ENCODE assay signal across 1 cellular context in the genomic region with DNA sequence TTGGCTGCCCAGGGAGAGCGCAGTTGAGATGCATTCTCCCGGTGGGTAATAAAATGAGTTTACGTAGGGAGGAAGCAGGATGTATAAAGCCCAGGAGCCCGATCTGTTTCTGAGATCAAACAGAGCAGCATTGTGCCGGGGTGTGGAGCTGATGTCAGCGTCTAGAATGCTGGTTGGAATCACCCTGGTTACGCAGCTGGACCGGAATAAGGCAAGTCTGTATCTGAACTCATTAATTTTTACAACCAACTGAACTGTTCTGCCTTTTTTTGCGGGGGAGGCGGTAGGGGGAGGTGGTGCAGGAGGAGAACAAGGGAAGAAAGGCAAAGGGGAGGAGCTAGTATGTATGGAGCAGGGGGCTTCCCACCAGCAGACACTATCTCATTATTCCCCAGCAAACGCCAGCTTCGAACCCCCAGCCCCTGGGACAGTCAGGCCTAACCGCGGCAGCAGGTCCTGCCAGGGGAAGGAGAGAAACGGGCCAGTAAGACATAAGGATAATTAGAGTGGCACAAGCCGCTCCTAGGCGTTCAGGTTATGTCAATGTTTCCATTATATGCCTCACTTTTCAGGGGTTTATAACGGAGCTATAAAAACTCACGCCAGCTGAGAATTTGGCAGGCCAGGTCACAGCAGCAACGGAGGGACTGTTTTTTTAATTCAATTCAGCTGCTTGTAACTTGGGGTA.
A peak's percentile ranks its signal among the peaks of the same experiment; 100 is the strongest.
TF ChIP-seq lines count a peak whose summit lies in the region.

No MANE protein-coding gene starts in this region.

TF ChIP-seq in HEK293, 187 proteins besides CTCF, POLR2A, EP300 and RAD21 (continued from another document and continues in another):
- TF ChIP-seq, protein P1, sequence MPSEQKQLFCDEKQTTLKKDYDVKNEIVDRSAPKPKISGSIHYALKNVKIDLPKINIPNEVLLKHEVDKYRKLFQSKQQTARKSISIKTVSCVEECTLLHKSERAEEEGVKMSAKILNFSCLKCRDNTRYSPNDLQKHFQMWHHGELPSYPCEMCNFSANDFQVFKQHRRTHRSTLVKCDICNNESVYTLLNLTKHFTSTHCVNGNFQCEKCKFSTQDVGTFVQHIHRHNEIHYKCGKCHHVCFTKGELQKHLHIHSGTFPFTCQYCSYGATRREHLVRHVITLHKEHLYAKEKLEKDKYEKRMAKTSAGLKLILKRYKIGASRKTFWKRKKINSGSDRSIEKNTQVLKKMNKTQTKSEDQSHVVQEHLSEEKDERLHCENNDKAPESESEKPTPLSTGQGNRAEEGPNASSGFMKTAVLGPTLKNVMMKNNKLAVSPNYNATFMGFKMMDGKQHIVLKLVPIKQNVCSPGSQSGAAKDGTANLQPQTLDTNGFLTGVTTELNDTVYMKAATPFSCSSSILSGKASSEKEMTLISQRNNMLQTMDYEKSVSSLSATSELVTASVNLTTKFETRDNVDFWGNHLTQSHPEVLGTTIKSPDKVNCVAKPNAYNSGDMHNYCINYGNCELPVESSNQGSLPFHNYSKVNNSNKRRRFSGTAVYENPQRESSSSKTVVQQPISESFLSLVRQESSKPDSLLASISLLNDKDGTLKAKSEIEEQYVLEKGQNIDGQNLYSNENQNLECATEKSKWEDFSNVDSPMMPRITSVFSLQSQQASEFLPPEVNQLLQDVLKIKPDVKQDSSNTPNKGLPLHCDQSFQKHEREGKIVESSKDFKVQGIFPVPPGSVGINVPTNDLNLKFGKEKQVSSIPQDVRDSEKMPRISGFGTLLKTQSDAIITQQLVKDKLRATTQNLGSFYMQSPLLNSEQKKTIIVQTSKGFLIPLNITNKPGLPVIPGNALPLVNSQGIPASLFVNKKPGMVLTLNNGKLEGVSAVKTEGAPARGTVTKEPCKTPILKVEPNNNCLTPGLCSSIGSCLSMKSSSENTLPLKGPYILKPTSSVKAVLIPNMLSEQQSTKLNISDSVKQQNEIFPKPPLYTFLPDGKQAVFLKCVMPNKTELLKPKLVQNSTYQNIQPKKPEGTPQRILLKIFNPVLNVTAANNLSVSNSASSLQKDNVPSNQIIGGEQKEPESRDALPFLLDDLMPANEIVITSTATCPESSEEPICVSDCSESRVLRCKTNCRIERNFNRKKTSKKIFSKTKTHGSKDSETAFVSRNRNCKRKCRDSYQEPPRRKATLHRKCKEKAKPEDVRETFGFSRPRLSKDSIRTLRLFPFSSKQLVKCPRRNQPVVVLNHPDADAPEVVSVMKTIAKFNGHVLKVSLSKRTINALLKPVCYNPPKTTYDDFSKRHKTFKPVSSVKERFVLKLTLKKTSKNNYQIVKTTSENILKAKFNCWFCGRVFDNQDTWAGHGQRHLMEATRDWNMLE (tag by site-specific recombination; conservative IDR thresholded peaks at IDR 0.05; ENCODE audit: low read depth) = no peak
- TF ChIP-seq GLIS2 (tag by site-specific recombination; IDR thresholded peaks at IDR 0.05) (peak; percentile 67; the same call in 1 of the 2 replicates), ZNF843 (tag by site-specific recombination; IDR thresholded peaks at IDR 0.05) (no peak; the same call in none of the 2 replicates), ZNF416 (tag by site-specific recombination; IDR thresholded peaks at IDR 0.05) (no peak), ZSCAN23 (tag by site-specific recombination; IDR thresholded peaks at IDR 0.05) (no peak), ZNF133 (tag by site-specific recombination; IDR thresholded peaks at IDR 0.05) (no peak), SCRT2 (tag by site-specific recombination; IDR thresholded peaks at IDR 0.05) (no peak), ZNF341 (tag by site-specific recombination; IDR thresholded peaks at IDR 0.05; ENCODE audit: low read depth) (peak; percentile 57), ZNF530 (tag by site-specific recombination; IDR thresholded peaks at IDR 0.05; ENCODE audit: low read depth) (no peak), ZNF677 (tag by site-specific recombination; IDR thresholded peaks at IDR 0.05) (no peak), ZNF2 (tag by site-specific recombination; IDR thresholded peaks at IDR 0.05) (peak; percentile 81), ZNF239 (tag by site-specific recombination; IDR thresholded peaks at IDR 0.05) (no peak), BCL11B (tag by site-specific recombination; IDR thresholded peaks at IDR 0.05; ENCODE audit: low read depth) (no peak), ZNF660 (tag by site-specific recombination; IDR thresholded peaks at IDR 0.05) (no peak), ZNF654 (tag by site-specific recombination; IDR thresholded peaks at IDR 0.05; ENCODE audit: low read depth) (no peak), KLF7 (tag by site-specific recombination; IDR thresholded peaks at IDR 0.05; ENCODE audit: borderline replicate concordance) (no peak), FEZF1 (tag by site-specific recombination; IDR thresholded peaks at IDR 0.05) (peak; percentile 92), ZBTB8A (tag by site-specific recombination; IDR thresholded peaks at IDR 0.05) (peak; percentile 50; the same call in 1 of the 2 replicates), ZNF76 (tag by site-specific recombination; IDR thresholded peaks at IDR 0.05; ENCODE audit: borderline replicate concordance, low read depth) (no peak), ZFP3 (tag by site-specific recombination; IDR thresholded peaks at IDR 0.05; ENCODE audit: low read depth) (no peak), ZNF184 (tag by site-specific recombination; IDR thresholded peaks at IDR 0.05) (no peak), SP3 (tag by site-specific recombination; IDR thresholded peaks at IDR 0.05) (no peak), ZNF596 (tag by site-specific recombination; IDR thresholded peaks at IDR 0.05) (0 out of 2 replicates have a peak, but pooled peaks have one; percentile 18), KLF8 (tag by site-specific recombination; IDR thresholded peaks at IDR 0.05) (no peak), ZBTB21 (tag by site-specific recombination; IDR thresholded peaks at IDR 0.05) (no peak), ZBTB20 (tag by site-specific recombination; IDR thresholded peaks at IDR 0.05) (peak; percentile 77), OSR2 (tag by site-specific recombination; IDR thresholded peaks at IDR 0.05) (peak; percentile 63), BCL11A (tag by site-specific recombination; IDR thresholded peaks at IDR 0.05; ENCODE audit: low read depth) (no peak), ZNF175 (tag by site-specific recombination; IDR thresholded peaks at IDR 0.05) (no peak), ZNF248 (tag by site-specific recombination; IDR thresholded peaks at IDR 0.05) (no peak), ZNF16 (tag by site-specific recombination; IDR thresholded peaks at IDR 0.05; ENCODE audit: low read depth) (no peak), ZNF501 (tag by site-specific recombination; IDR thresholded peaks at IDR 0.05) (no peak), ZNF146 (tag by site-specific recombination; IDR thresholded peaks at IDR 0.05) (no peak), HOXD13 (CRISPR knock-in tag; IDR thresholded peaks at IDR 0.05; ENCODE audit: borderline replicate concordance) (peak; percentile 82), ZNF624 (tag by site-specific recombination; IDR thresholded peaks at IDR 0.05) (no peak), ZNF404 (tag by site-specific recombination; IDR thresholded peaks at IDR 0.05) (no peak), SCRT1 (tag by site-specific recombination; IDR thresholded peaks at IDR 0.05; ENCODE audit: borderline replicate concordance) (peak; percentile 25; the same call in 1 of the 2 replicates), ZNF292 (tag by site-specific recombination; IDR thresholded peaks at IDR 0.05; ENCODE audit: borderline replicate concordance, low read depth) (no peak), ZSCAN30 (tag by site-specific recombination; IDR thresholded peaks at IDR 0.05) (peak; percentile 64; the same call in 1 of the 2 replicates), ZNF433 (tag by site-specific recombination; IDR thresholded peaks at IDR 0.05; ENCODE audit: low read depth) (no peak), PRDM1 (tag by site-specific recombination; IDR thresholded peaks at IDR 0.05) (no peak), SP7 (tag by site-specific recombination; IDR thresholded peaks at IDR 0.05) (peak; percentile 90), MEIS1 (CRISPR knock-in tag; IDR thresholded peaks at IDR 0.05; ENCODE audit: borderline replicate concordance) (no peak), ZNF626 (tag by site-specific recombination; IDR thresholded peaks at IDR 0.05) (no peak), ZNF621 (tag by site-specific recombination; IDR thresholded peaks at IDR 0.05) (no peak), ZBTB17 (tag by site-specific recombination; IDR thresholded peaks at IDR 0.05) (no peak), ZNF394 (tag by site-specific recombination; IDR thresholded peaks at IDR 0.05; ENCODE audit: borderline replicate concordance) (no peak)
- TF ChIP-seq, protein P2, sequence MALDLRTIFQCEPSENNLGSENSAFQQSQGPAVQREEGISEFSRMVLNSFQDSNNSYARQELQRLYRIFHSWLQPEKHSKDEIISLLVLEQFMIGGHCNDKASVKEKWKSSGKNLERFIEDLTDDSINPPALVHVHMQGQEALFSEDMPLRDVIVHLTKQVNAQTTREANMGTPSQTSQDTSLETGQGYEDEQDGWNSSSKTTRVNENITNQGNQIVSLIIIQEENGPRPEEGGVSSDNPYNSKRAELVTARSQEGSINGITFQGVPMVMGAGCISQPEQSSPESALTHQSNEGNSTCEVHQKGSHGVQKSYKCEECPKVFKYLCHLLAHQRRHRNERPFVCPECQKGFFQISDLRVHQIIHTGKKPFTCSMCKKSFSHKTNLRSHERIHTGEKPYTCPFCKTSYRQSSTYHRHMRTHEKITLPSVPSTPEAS (tag by site-specific recombination; IDR thresholded peaks at IDR 0.05) = no peak
- TF ChIP-seq, protein P3, sequence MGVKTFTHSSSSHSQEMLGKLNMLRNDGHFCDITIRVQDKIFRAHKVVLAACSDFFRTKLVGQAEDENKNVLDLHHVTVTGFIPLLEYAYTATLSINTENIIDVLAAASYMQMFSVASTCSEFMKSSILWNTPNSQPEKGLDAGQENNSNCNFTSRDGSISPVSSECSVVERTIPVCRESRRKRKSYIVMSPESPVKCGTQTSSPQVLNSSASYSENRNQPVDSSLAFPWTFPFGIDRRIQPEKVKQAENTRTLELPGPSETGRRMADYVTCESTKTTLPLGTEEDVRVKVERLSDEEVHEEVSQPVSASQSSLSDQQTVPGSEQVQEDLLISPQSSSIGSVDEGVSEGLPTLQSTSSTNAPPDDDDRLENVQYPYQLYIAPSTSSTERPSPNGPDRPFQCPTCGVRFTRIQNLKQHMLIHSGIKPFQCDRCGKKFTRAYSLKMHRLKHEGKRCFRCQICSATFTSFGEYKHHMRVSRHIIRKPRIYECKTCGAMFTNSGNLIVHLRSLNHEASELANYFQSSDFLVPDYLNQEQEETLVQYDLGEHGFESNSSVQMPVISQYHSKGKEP (tag by site-specific recombination; IDR thresholded peaks at IDR 0.05) = no peak
- TF ChIP-seq, protein P4, sequence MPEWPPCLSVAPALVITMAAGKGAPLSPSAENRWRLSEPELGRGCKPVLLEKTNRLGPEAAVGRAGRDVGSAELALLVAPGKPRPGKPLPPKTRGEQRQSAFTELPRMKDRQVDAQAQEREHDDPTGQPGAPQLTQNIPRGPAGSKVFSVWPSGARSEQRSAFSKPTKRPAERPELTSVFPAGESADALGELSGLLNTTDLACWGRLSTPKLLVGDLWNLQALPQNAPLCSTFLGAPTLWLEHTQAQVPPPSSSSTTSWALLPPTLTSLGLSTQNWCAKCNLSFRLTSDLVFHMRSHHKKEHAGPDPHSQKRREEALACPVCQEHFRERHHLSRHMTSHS (tag by site-specific recombination; IDR thresholded peaks at IDR 0.05) = no peak
- TF ChIP-seq, protein P5, sequence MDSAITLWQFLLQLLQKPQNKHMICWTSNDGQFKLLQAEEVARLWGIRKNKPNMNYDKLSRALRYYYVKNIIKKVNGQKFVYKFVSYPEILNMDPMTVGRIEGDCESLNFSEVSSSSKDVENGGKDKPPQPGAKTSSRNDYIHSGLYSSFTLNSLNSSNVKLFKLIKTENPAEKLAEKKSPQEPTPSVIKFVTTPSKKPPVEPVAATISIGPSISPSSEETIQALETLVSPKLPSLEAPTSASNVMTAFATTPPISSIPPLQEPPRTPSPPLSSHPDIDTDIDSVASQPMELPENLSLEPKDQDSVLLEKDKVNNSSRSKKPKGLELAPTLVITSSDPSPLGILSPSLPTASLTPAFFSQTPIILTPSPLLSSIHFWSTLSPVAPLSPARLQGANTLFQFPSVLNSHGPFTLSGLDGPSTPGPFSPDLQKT (IDR thresholded peaks at IDR 0.05; ENCODE audit: borderline replicate concordance, low read depth, low read length) = no peak
- TF ChIP-seq, protein P6, sequence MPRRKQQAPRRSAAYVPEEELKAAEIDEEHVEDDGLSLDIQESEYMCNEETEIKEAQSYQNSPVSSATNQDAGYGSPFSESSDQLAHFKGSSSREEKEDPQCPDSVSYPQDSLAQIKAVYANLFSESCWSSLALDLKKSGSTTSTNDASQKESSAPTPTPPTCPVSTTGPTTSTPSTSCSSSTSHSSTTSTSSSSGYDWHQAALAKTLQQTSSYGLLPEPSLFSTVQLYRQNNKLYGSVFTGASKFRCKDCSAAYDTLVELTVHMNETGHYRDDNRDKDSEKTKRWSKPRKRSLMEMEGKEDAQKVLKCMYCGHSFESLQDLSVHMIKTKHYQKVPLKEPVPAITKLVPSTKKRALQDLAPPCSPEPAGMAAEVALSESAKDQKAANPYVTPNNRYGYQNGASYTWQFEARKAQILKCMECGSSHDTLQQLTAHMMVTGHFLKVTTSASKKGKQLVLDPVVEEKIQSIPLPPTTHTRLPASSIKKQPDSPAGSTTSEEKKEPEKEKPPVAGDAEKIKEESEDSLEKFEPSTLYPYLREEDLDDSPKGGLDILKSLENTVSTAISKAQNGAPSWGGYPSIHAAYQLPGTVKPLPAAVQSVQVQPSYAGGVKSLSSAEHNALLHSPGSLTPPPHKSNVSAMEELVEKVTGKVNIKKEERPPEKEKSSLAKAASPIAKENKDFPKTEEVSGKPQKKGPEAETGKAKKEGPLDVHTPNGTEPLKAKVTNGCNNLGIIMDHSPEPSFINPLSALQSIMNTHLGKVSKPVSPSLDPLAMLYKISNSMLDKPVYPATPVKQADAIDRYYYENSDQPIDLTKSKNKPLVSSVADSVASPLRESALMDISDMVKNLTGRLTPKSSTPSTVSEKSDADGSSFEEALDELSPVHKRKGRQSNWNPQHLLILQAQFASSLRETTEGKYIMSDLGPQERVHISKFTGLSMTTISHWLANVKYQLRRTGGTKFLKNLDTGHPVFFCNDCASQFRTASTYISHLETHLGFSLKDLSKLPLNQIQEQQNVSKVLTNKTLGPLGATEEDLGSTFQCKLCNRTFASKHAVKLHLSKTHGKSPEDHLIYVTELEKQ (tag by site-specific recombination; IDR thresholded peaks at IDR 0.05; ENCODE audit: borderline replicate concordance) = no peak
- TF ChIP-seq, protein P7, sequence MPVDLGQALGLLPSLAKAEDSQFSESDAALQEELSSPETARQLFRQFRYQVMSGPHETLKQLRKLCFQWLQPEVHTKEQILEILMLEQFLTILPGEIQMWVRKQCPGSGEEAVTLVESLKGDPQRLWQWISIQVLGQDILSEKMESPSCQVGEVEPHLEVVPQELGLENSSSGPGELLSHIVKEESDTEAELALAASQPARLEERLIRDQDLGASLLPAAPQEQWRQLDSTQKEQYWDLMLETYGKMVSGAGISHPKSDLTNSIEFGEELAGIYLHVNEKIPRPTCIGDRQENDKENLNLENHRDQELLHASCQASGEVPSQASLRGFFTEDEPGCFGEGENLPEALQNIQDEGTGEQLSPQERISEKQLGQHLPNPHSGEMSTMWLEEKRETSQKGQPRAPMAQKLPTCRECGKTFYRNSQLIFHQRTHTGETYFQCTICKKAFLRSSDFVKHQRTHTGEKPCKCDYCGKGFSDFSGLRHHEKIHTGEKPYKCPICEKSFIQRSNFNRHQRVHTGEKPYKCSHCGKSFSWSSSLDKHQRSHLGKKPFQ (tag by site-specific recombination; IDR thresholded peaks at IDR 0.05) = no peak
